In genomic region chr2:197414515-197414914, GRCh38 we compare ENCODE assay signal across 17 cellular contexts. TPM values are rescaled to one million over a fixed set of nuclear protein-coding genes. Genes with fewer than 3 reads are reported as not detected.
A peak's percentile ranks its signal among the peaks of the same experiment; 100 is the strongest.
DNase-seq lines count a peak whose midpoint lies in the region; ATAC-seq and TF ChIP-seq lines count a peak whose summit lies in the region.
"Had no signal": no experiment of that assay in that cellular context is flagged by ENCODE, and none has a peak within 500 bp of the region (broad histone marks: within the 10 kb centered on the region; RNA-seq: fewer than 3 reads in every experiment).

No MANE protein-coding gene starts in this region.

- H3K9ac ChIP-seq in MM.1S (ENCODE audit: low read length), result no peak overlapping the region
- H3K9ac ChIP-seq: BLaER1, KMS-11 had no signal

- peaks cover 2% of the 10 kb centered on the region for H3K4me1 Mint-ChIP-seq in activated naive CD4-positive, alpha-beta T cell treated with anti-CD3 and anti-CD28 coated beads for 36 hours (ENCODE audit: low read depth)
- H3K4me1 Mint-ChIP-seq in activated naive CD4-positive, alpha-beta T cell treated with anti-CD3 and anti-CD28 coated beads, Interleukin-2, amount 10 ng/mL, durations not matched to agents 7 days and 5 days, result peaks cover 2% of the 10 kb centered on the region
- peaks cover 11% of the 10 kb centered on the region for H3K4me1 Mint-ChIP-seq in HFFc6 (ENCODE audit: low read depth)
- H3K4me1 Mint-ChIP-seq in chondrocyte (ENCODE audit: low read depth), result peaks cover 10% of the 10 kb centered on the region
- H3K4me1 Mint-ChIP-seq in stimulated activated effector memory CD8-positive, alpha-beta T cell treated with anti-CD3 and anti-CD28 coated beads, Interleukin-12 subunit alpha, Interleukin-12 subunit beta, amount 100 ng/mL, for 72 hours, result peaks cover 16% of the 10 kb centered on the region

- no peak overlapping the region for H3K4me3 Mint-ChIP-seq in activated naive CD4-positive, alpha-beta T cell treated with anti-CD3 and anti-CD28 coated beads for 36 hours
- H3K4me3 Mint-ChIP-seq in activated naive CD4-positive, alpha-beta T cell treated with anti-CD3 and anti-CD28 coated beads, Interleukin-2, amount 10 ng/mL, durations not matched to agents 7 days and 5 days, result no peak overlapping the region
- H3K4me3 Mint-ChIP-seq in HFFc6 (no peak overlapping the region), chondrocyte (ENCODE audit: unreplicated experiment) (no peak overlapping the region)
- H3K4me3 Mint-ChIP-seq in stimulated activated effector memory CD8-positive, alpha-beta T cell treated with anti-CD3 and anti-CD28 coated beads, Interleukin-12 subunit alpha, Interleukin-12 subunit beta, amount 100 ng/mL, for 72 hours, result no peak overlapping the region

- H3K4me1 ChIP-seq in MM.1S (ENCODE audit: low read length), result peaks cover 2% of the 10 kb centered on the region
- H3K4me1 ChIP-seq: A549, BLaER1 had no signal

- H2AFZ ChIP-seq in MM.1S (ENCODE audit: low read length), result no peak overlapping the region
- H2AFZ ChIP-seq: PC-9 had no signal

- no peak for ATAC-seq in stimulated activated effector memory CD8-positive, alpha-beta T cell treated with anti-CD3 and anti-CD28 coated beads, Interleukin-12 subunit alpha, Interleukin-12 subunit beta, amount 100 ng/mL, for 72 hours
- ATAC-seq in HG02840 (IDR thresholded peaks at IDR 0.05; ENCODE audit: low FRiP score, unreplicated experiment), result no peak

- H3K9me3 ChIP-seq in MM.1S (replicated peaks; ENCODE audit: insufficient read depth, low read length), result no peaks in the 10 kb centered on the region
- H3K9me3 ChIP-seq: A549, BLaER1 had no signal

- no peaks in the 10 kb centered on the region for H3K9me3 Mint-ChIP-seq in activated naive CD4-positive, alpha-beta T cell treated with anti-CD3 and anti-CD28 coated beads for 36 hours
- no peaks in the 10 kb centered on the region for H3K9me3 Mint-ChIP-seq in activated naive CD4-positive, alpha-beta T cell treated with anti-CD3 and anti-CD28 coated beads, Interleukin-2, amount 10 ng/mL, durations not matched to agents 7 days and 5 days
- H3K9me3 Mint-ChIP-seq in HFFc6 (no peaks in the 10 kb centered on the region), chondrocyte (ENCODE audit: low read depth) (no peaks in the 10 kb centered on the region)
- no peaks in the 10 kb centered on the region for H3K9me3 Mint-ChIP-seq in stimulated activated effector memory CD8-positive, alpha-beta T cell treated with anti-CD3 and anti-CD28 coated beads, Interleukin-12 subunit alpha, Interleukin-12 subunit beta, amount 100 ng/mL, for 72 hours

- no peak overlapping the region for H3K27ac ChIP-seq in MM.1S (ENCODE audit: low read length)
- H3K27ac ChIP-seq: A549, BLaER1, KMS-11, PC-9, RWPE1 had no signal

- TF ChIP-seq CTCF in HFFc6 (IDR thresholded peaks at IDR 0.05) (no peak), chondrocyte (IDR thresholded peaks at IDR 0.05) (no peak), MM.1S (IDR thresholded peaks at IDR 0.05; ENCODE audit: low read length) (no peak)

- no peak for DNase-seq in activated naive CD4-positive, alpha-beta T cell treated with anti-CD3 and anti-CD28 coated beads for 36 hours
- no peak for DNase-seq in activated naive CD4-positive, alpha-beta T cell treated with anti-CD3 and anti-CD28 coated beads, Interleukin-2, amount 10 ng/mL, durations not matched to agents 7 days and 5 days
- DNase-seq in HFFc6 (no peak), chondrocyte (ENCODE audit: low spot score) (no peak), MM.1S (no peak)
- no peak for DNase-seq in stimulated activated effector memory CD8-positive, alpha-beta T cell treated with anti-CD3 and anti-CD28 coated beads, Interleukin-12 subunit alpha, Interleukin-12 subunit beta, amount 100 ng/mL, for 72 hours (ENCODE audit: low spot score in 2 of 2)
- DNase-seq: NCI-H1417, NCI-H187 treated with DMSO at 0.1 percent for 48 hours, NCI-H2227 treated with DMSO at 0.1 percent for 48 hours, NCI-H510A treated with DMSO at 0.1 percent for 48 hours, NCI-H774, PC-9 had no signal

- H3K27ac Mint-ChIP-seq in activated naive CD4-positive, alpha-beta T cell treated with anti-CD3 and anti-CD28 coated beads for 36 hours, result peak overlapping the region; percentile 24
- no peak overlapping the region for H3K27ac Mint-ChIP-seq in activated naive CD4-positive, alpha-beta T cell treated with anti-CD3 and anti-CD28 coated beads, Interleukin-2, amount 10 ng/mL, durations not matched to agents 7 days and 5 days
- peak overlapping the region; percentile 32 for H3K27ac Mint-ChIP-seq in HFFc6
- H3K27ac Mint-ChIP-seq in chondrocyte (ENCODE audit: unreplicated experiment), result peak overlapping the region; percentile 46
- H3K27ac Mint-ChIP-seq in stimulated activated effector memory CD8-positive, alpha-beta T cell treated with anti-CD3 and anti-CD28 coated beads, Interleukin-12 subunit alpha, Interleukin-12 subunit beta, amount 100 ng/mL, for 72 hours, result peak overlapping the region; percentile 27

- no peaks in the 10 kb centered on the region for H3K27me3 ChIP-seq in MM.1S (replicated peaks; ENCODE audit: insufficient read depth, low read length)
- H3K27me3 ChIP-seq: BLaER1 had no signal

- H3K4me3 ChIP-seq in MM.1S (ENCODE audit: low read length), result no peak overlapping the region
- H3K4me3 ChIP-seq: A549, BLaER1, PC-9 had no signal

- no peaks in the 10 kb centered on the region for H4K20me1 ChIP-seq in MM.1S (ENCODE audit: insufficient read depth, low read length)

- CTCF ChIA-PET in activated naive CD4-positive, alpha-beta T cell treated with anti-CD3 and anti-CD28 coated beads for 36 hours (lab: Charles Lee), result no interaction called here
- CTCF ChIA-PET in activated naive CD4-positive, alpha-beta T cell treated with anti-CD3 and anti-CD28 coated beads, Interleukin-2, amount 10 ng/mL, durations not matched to agents 7 days and 5 days (lab: Charles Lee), result no interaction called here

- H3K27me3 Mint-ChIP-seq in activated naive CD4-positive, alpha-beta T cell treated with anti-CD3 and anti-CD28 coated beads for 36 hours (ENCODE audit: low read depth), result no peaks in the 10 kb centered on the region
- no peaks in the 10 kb centered on the region for H3K27me3 Mint-ChIP-seq in activated naive CD4-positive, alpha-beta T cell treated with anti-CD3 and anti-CD28 coated beads, Interleukin-2, amount 10 ng/mL, durations not matched to agents 7 days and 5 days
- H3K27me3 Mint-ChIP-seq in HFFc6 (ENCODE audit: insufficient read depth), result no peaks in the 10 kb centered on the region; the same call in 1 of the 2 replicates
- no peaks in the 10 kb centered on the region for H3K27me3 Mint-ChIP-seq in chondrocyte (ENCODE audit: low read depth)

- peaks cover 8% of the 10 kb centered on the region; the same call in 1 of the 2 replicates for H3F3A ChIP-seq in MM.1S (ENCODE audit: insufficient read depth, low read length)

- no peaks in the 10 kb centered on the region for H3K9me2 ChIP-seq in MM.1S (replicated peaks; ENCODE audit: insufficient read depth, low read length)

- peaks cover 46% of the 10 kb centered on the region for H3K36me3 Mint-ChIP-seq in activated naive CD4-positive, alpha-beta T cell treated with anti-CD3 and anti-CD28 coated beads for 36 hours (ENCODE audit: low read depth)
- H3K36me3 Mint-ChIP-seq in activated naive CD4-positive, alpha-beta T cell treated with anti-CD3 and anti-CD28 coated beads, Interleukin-2, amount 10 ng/mL, durations not matched to agents 7 days and 5 days, result peaks cover 58% of the 10 kb centered on the region
- H3K36me3 Mint-ChIP-seq in HFFc6 (ENCODE audit: low read depth) (peaks cover 42% of the 10 kb centered on the region), chondrocyte (ENCODE audit: low read depth) (peaks cover 31% of the 10 kb centered on the region)
- H3K36me3 Mint-ChIP-seq in stimulated activated effector memory CD8-positive, alpha-beta T cell treated with anti-CD3 and anti-CD28 coated beads, Interleukin-12 subunit alpha, Interleukin-12 subunit beta, amount 100 ng/mL, for 72 hours, result peaks cover 100% of the 10 kb centered on the region

- H3K79me2 ChIP-seq in MM.1S (ENCODE audit: low read length), result peaks cover 74% of the 10 kb centered on the region

- peaks cover 41% of the 10 kb centered on the region; the same call in 1 of the 2 replicates for H3K36me3 ChIP-seq in MM.1S (replicated peaks; ENCODE audit: insufficient read depth, low read length)

- H3K4me2 ChIP-seq in MM.1S (ENCODE audit: low read depth, low read length), result no peak overlapping the region
- H3K4me2 ChIP-seq: A549, BLaER1, KMS-11, PC-9 had no signal

- intact Hi-C loops in activated naive CD4-positive, alpha-beta T cell treated with anti-CD3 and anti-CD28 coated beads for 36 hours (cut with micrococcal nuclease), result no loop called here

RNA-seq across cellular contexts. Expression of gene SF3B1, which starts 20.3 kb away (rescaled TPM):
- total RNA-seq in activated naive CD4-positive, alpha-beta T cell treated with anti-CD3 and anti-CD28 coated beads for 36 hours, result 100 to 1,000 TPM; 235 to 248 TPM
- total RNA-seq in HFFc6 (2021; fragmentation: NEBNext Ultra II Directional; extraction: Animal tissue kit (Norgen Biotek cat#: 25700)), result 100 to 1,000 TPM; 158 to 189 (median 175) TPM
- total RNA-seq in chondrocyte, result 211 to 249 TPM (median 216 TPM) in 3 replicates

RNA-seq across cellular contexts. Expression of gene COQ10B, which starts 38.8 kb away (rescaled TPM):
- 10 to 100 TPM; 17.5 to 17.8 TPM for total RNA-seq in activated naive CD4-positive, alpha-beta T cell treated with anti-CD3 and anti-CD28 coated beads for 36 hours
- total RNA-seq in HFFc6 (2021; fragmentation: NEBNext Ultra II Directional; extraction: Animal tissue kit (Norgen Biotek cat#: 25700)), result 10 to 100 TPM; 36.0 to 42.4 (median 39.4) TPM
- total RNA-seq in chondrocyte, result 28.5 to 33.9 TPM (median 33.5 TPM) in 3 replicates
